Comparison of ENCODE assay signal across 1 cellular context in the genomic region with DNA sequence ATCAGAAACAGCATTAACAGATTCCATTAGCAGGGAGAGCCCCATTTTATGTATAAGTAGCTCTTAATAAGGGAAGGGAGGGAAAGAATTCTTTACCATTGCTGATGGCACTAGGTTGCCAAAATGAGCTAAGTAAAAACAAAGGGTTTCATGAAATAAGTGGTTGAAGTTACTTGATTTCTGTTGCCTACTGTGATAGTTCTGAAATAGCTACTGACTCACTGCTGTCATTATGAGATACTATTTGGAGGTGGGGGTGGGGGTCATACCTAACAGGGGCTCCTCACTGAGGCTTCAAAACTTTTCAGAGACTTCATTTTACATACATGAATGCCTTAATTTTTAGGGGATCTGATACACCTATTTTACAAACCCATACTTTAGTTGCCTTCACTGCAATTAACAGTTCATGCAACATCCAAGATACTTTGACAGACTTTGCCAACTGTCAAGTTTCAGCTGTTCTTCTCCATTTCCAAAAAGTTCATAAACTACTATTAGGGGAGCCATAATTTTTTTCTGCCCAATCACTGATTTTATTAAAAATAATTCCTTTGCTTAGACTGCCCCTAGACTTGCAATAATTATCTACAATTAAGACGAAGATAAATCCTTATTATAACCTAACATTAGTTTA.
TF ChIP-seq lines count a peak whose summit lies in the region.

No MANE protein-coding gene starts in this region.

TF ChIP-seq in H1, 55 proteins besides CTCF, POLR2A, EP300 and RAD21:
- TF ChIP-seq KDM1A (IDR thresholded peaks at IDR 0.05; ENCODE audit: borderline replicate concordance, low read length) (no peak), POLR2AphosphoS5 (IDR thresholded peaks at IDR 0.05; ENCODE audit: low read depth, low read length) (no peak), NANOG (IDR thresholded peaks at IDR 0.05; ENCODE audit: insufficient read depth, low read depth, low read length, poor library complexity, severe bottlenecking) (no peak), BCL11A (IDR thresholded peaks at IDR 0.05; ENCODE audit: low read depth in 2 of 2, low read length in 2 of 2) (no peak), ZNF274 (IDR thresholded peaks at IDR 0.05; ENCODE audit: borderline replicate concordance, extremely low read depth, low read length) (no peak), TEAD4 (IDR thresholded peaks at IDR 0.05; ENCODE audit: low read depth, low read length) (no peak), CHD7 (IDR thresholded peaks at IDR 0.05; ENCODE audit: insufficient replicate concordance, low read length) (no peak), TCF12 (IDR thresholded peaks at IDR 0.05; ENCODE audit: low read depth, low read length) (no peak), CREB1 (IDR thresholded peaks at IDR 0.05) (no peak), BACH1 (IDR thresholded peaks at IDR 0.05; ENCODE audit: low read length) (no peak), RXRA (IDR thresholded peaks at IDR 0.05; ENCODE audit: insufficient read depth, low read depth, low read length) (no peak), GTF2F1 (IDR thresholded peaks at IDR 0.05; ENCODE audit: borderline replicate concordance, low read depth, low read length) (no peak), JUND (IDR thresholded peaks at IDR 0.05; ENCODE audit: low read length) (no peak), NRF1 (IDR thresholded peaks at IDR 0.05; ENCODE audit: low read depth, low read length) (no peak)
- TF ChIP-seq, protein P1, sequence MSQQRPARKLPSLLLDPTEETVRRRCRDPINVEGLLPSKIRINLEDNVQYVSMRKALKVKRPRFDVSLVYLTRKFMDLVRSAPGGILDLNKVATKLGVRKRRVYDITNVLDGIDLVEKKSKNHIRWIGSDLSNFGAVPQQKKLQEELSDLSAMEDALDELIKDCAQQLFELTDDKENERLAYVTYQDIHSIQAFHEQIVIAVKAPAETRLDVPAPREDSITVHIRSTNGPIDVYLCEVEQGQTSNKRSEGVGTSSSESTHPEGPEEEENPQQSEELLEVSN (IDR thresholded peaks at IDR 0.05), result no peak
- TF ChIP-seq, protein P2, sequence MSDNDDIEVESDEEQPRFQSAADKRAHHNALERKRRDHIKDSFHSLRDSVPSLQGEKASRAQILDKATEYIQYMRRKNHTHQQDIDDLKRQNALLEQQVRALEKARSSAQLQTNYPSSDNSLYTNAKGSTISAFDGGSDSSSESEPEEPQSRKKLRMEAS (IDR thresholded peaks at IDR 0.05), result no peak
TF ChIP-seq in H1: peak in this region for 0.
